In the genomic region with DNA sequence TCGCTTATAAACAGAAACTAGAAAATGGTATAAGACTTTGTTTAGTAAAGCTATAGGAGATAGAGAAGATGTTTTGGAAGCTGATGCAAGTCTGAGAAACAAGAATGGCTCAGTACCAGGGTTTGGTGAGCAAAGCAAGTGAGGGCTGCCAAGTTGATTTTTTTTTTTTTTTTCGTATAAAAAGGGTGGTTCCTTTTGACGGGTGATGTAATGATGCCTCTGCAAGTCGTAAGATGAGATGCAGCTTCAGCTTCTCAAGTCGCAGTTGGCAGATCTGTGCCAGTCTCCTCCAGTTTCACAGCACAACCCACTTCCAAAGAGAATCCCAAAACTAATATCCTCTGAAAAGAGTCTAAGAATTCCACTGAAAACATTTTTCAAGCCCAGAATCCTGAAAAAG, we compare ENCODE assay signal across 20 cellular contexts.
DNase-seq lines count a peak whose midpoint lies in the region; ATAC-seq and TF ChIP-seq lines count a peak whose summit lies in the region.
"Had no signal": no experiment of that assay in that cellular context is flagged by ENCODE, and none has a peak within 500 bp of the region (broad histone marks: within the 10 kb centered on the region; RNA-seq: fewer than 3 reads in every experiment).

No MANE protein-coding gene starts in this region.

- TF ChIP-seq POLR2A in breast epithelium (IDR thresholded peaks at IDR 0.05): no peak

- intact Hi-C loops in MCF 10A (cut with micrococcal nuclease) (loop anchor here (10.0 kb wide), 1 partner anchor 186 kb away; no protein-coding TSS in a partner anchor), breast epithelium (cut with DNase I; ENCODE audit: low total_unique reads) (no loop called here), Right ventricle myocardium superior (cut with DNase I) (no loop called here)

- POLR2A ChIA-PET in MCF 10A (lab: Yijun Ruan, JAX): interaction anchor here (0.6 kb wide), 1 partner anchor 88 kb away, joined by 3 read pairs; no protein-coding TSS in a partner anchor

- H3K36me3 ChIP-seq in breast epithelium: no peaks in the 10 kb centered on the region
- H3K36me3 ChIP-seq: BLaER1, Peyer's patch had no signal

- no peaks in the 10 kb centered on the region for H3K9me3 ChIP-seq in breast epithelium
- H3K9me3 ChIP-seq: BLaER1, Peyer's patch had no signal

- CTCF ChIA-PET in MCF 10A (lab: Yijun Ruan, JAX): interaction anchor here (0.6 to 0.9 kb wide), 4 partner anchors 14 to 807 kb away, joined by 3 to 5 read pairs (median 4); no protein-coding TSS in a partner anchor

- no peaks in the 10 kb centered on the region for H3K4me1 Mint-ChIP-seq in MCF 10A (ENCODE audit: insufficient read depth, unreplicated experiment)
- H3K4me1 Mint-ChIP-seq: CD4-positive, alpha-beta memory T cell had no signal

- peaks cover 0 to 7% of the 10 kb centered on the region in 2 donors for H3K27me3 ChIP-seq in breast epithelium
- H3K27me3 ChIP-seq: BLaER1, Peyer's patch had no signal

- peaks cover 96% of the 10 kb centered on the region for H3K27me3 Mint-ChIP-seq in MCF 10A (ENCODE audit: insufficient read depth, unreplicated experiment)
- H3K27me3 Mint-ChIP-seq: CD4-positive, alpha-beta memory T cell had no signal

- DNase-seq in MCF 10A (ENCODE audit: unreplicated experiment) (peak; percentile 1), breast epithelium (ENCODE audit: low spot score in 2 of 2) (no peak), SW480 (ENCODE audit: low spot score) (peak; percentile 31), fibroblast of mammary gland (ENCODE audit: low read depth) (peak; percentile 30), stromal cell of bone marrow (ENCODE audit: low read depth) (peak; percentile 26), Right ventricle myocardium superior (no peak)
- DNase-seq in activated effector memory CD4-positive, alpha-beta T cell treated with anti-CD3 and anti-CD28 coated beads, Interleukin-2, amount 50 U/mL, for 16 hours: no peak
- DNase-seq: CD4-positive, alpha-beta memory T cell; HCEC 1CT; NCI-H1105 treated with DMSO at 0.1 percent for 48 hours; NCI-H1694; NCI-H2107; NCI-H2227 treated with DMSO at 0.1 percent for 48 hours; NCI-H524; NCI-H82; Peyer's patch; SW 1271 had no signal

- no peaks in the 10 kb centered on the region for H3K36me3 Mint-ChIP-seq in MCF 10A (ENCODE audit: insufficient read depth, unreplicated experiment)
- H3K36me3 Mint-ChIP-seq: CD4-positive, alpha-beta memory T cell had no signal

- no peaks in the 10 kb centered on the region for H3K9me3 Mint-ChIP-seq in MCF 10A (ENCODE audit: unreplicated experiment)
- H3K9me3 Mint-ChIP-seq: CD4-positive, alpha-beta memory T cell; GM23338 had no signal

- H3K4me3 Mint-ChIP-seq in MCF 10A (ENCODE audit: unreplicated experiment): no peak overlapping the region
- H3K4me3 Mint-ChIP-seq: CD4-positive, alpha-beta memory T cell; GM23338 had no signal

- TF ChIP-seq CTCF in MCF 10A (IDR thresholded peaks at IDR 0.05; ENCODE audit: unreplicated experiment) (no peak), breast epithelium (IDR thresholded peaks at IDR 0.05) (no peak), fibroblast of mammary gland (conservative IDR thresholded peaks at IDR 0.05; ENCODE audit: control insufficient read depth, insufficient read depth, low read depth, low read length) (no peak)

- BruUV-seq in MCF 10A (replicated peaks; lab: Mats Ljungman, UMichigan): no TSS peak

- H3K4me3 ChIP-seq in breast epithelium (no peak overlapping the region), fibroblast of mammary gland (ENCODE audit: control insufficient read depth, low read depth, low read length) (no peak overlapping the region)
- H3K4me3 ChIP-seq: BLaER1, GM23338, Peyer's patch had no signal

- ATAC-seq in GM21367 (IDR thresholded peaks at IDR 0.05; ENCODE audit: unreplicated experiment): no peak
- ATAC-seq in Right ventricle myocardium superior (ENCODE audit: poor library complexity): no peak
- ATAC-seq: GM23338 had no signal

- no peak overlapping the region for H3K27ac Mint-ChIP-seq in MCF 10A (ENCODE audit: low read depth, unreplicated experiment)
- H3K27ac Mint-ChIP-seq: CD4-positive, alpha-beta memory T cell; GM23338 had no signal

- H3K27ac ChIP-seq in breast epithelium: no peak overlapping the region
- H3K27ac ChIP-seq: BLaER1, Peyer's patch had no signal

- H3K4me1 ChIP-seq in breast epithelium: no peaks in the 10 kb centered on the region
- H3K4me1 ChIP-seq: Peyer's patch had no signal

Comparison
In these comparisons a context has a peak if more than half of its experiments do, and no peak if none do; other contexts are left out.
1. DNase-seq: peak in MCF 10A (single experiment), SW480 (single experiment), fibroblast of mammary gland (single experiment) and stromal cell of bone marrow (single experiment); none in breast epithelium (0 of 2), activated effector memory CD4-positive, alpha-beta T cell treated with anti-CD3 and anti-CD28 coated beads, Interleukin-2, amount 50 U/mL, for 16 hours (single experiment) and Right ventricle myocardium superior (single experiment).